29 cellular contexts compared by ENCODE assay signal in genomic region chr2:224180810-224181209, GRCh38.
"Had no signal": no experiment of that assay in that cellular context is flagged by ENCODE, and none has a peak within 500 bp of the region (broad histone marks: within the 10 kb centered on the region; RNA-seq: fewer than 3 reads in every experiment).

No MANE protein-coding gene starts in this region.

- DNase-seq: activated CD4-positive, alpha-beta T cell treated with anti-CD3 and anti-CD28 coated beads, Interleukin-2, amount 10 ng/mL, durations not matched to agents 24 days and 14 days; activated CD4-positive, alpha-beta T cell treated with anti-CD3 and anti-CD28 coated beads, Interleukin-2, amount 50 U/mL, for 4 hours; activated CD8-positive, alpha-beta T cell treated with anti-CD3 and anti-CD28 coated beads for 36 hours; activated gamma-delta T cell; activated naive CD4-positive, alpha-beta T cell treated with Interleukin-2 at 50 U/mL for 16 hours; activated naive CD8-positive, alpha-beta T cell treated with anti-CD3 and anti-CD28 coated beads, Interleukin-2, amount 10 ng/mL, durations not matched to agents 7 days and 5 days; activated T-cell treated with anti-CD3 and anti-CD28 coated beads, Interleukin-2, amount 50 U/mL, for 1 hour; activated T-cell treated with anti-CD3 and anti-CD28 coated beads, Interleukin-2, amount 50 U/mL, for 72 hours; amygdala; IMR-90; NCI-H1105; NCI-H1417 treated with DMSO at 0.1 percent for 48 hours; NCI-H1694 treated with DMSO at 0.1 percent for 48 hours; NCI-H2029; NCI-H345; NCI-H526; NCI-H748 treated with DMSO at 0.1 percent for 48 hours; NK-92 treated with Interleukin-12 subunit alpha and Interleukin-12 subunit beta, amount 100 ng/mL, for 24 hours; Peyer's patch; SHP77; SK-N-SH had no signal

- H3K4me3 Mint-ChIP-seq: activated CD4-positive, alpha-beta T cell treated with anti-CD3 and anti-CD28 coated beads, Interleukin-2, amount 10 ng/mL, durations not matched to agents 24 days and 14 days; activated CD8-positive, alpha-beta T cell treated with anti-CD3 and anti-CD28 coated beads for 36 hours; activated naive CD4-positive, alpha-beta T cell treated with anti-CD3 and anti-CD28 coated beads, Interleukin-2, amount 50 U/mL, for 24 hours; activated naive CD8-positive, alpha-beta T cell treated with anti-CD3 and anti-CD28 coated beads, Interleukin-2, amount 10 ng/mL, durations not matched to agents 7 days and 5 days; activated T-cell treated with anti-CD3 and anti-CD28 coated beads, Interleukin-2, amount 50 U/mL, for 72 hours; activated T-helper 17 cell treated with anti-CD3 and anti-CD28 coated beads, Interleukin-2, amount 50 U/mL, for 72 hours; T-helper 1 cell treated with Interleukin-12 subunit alpha and Interleukin-12 subunit beta and Interleukin-4 antibody, amounts not matched to agents 30 μg/mL and 1 μg/mL, for 36 hours; T-helper 2 cell treated with Interferon-gamma antibody and Interleukin-4, amounts not matched to agents 5 μg/mL and 100 μg/mL, for 36 hours had no signal

- H3K4me3 ChIP-seq: ascending aorta, K562, Peyer's patch, SJSA1 had no signal

- H3K36me3 ChIP-seq: ascending aorta, Peyer's patch, SJSA1 had no signal

- H3K27ac ChIP-seq: ascending aorta, Peyer's patch, RWPE1, SJSA1 had no signal

- H3K4me1 Mint-ChIP-seq: activated CD4-positive, alpha-beta T cell treated with anti-CD3 and anti-CD28 coated beads, Interleukin-2, amount 10 ng/mL, durations not matched to agents 24 days and 14 days; activated naive CD4-positive, alpha-beta T cell treated with anti-CD3 and anti-CD28 coated beads, Interleukin-2, amount 50 U/mL, for 24 hours; activated naive CD8-positive, alpha-beta T cell treated with anti-CD3 and anti-CD28 coated beads, Interleukin-2, amount 10 ng/mL, durations not matched to agents 7 days and 5 days; activated T-helper 17 cell treated with anti-CD3 and anti-CD28 coated beads, Interleukin-2, amount 50 U/mL, for 72 hours had no signal

- H3K9ac ChIP-seq: SK-N-SH had no signal

- H3K27me3 ChIP-seq: ascending aorta, Peyer's patch, SJSA1 had no signal

- ATAC-seq: activated CD8-positive, alpha-beta T cell treated with anti-CD3 and anti-CD28 coated beads for 36 hours; activated T-cell treated with anti-CD3 and anti-CD28 coated beads, Interleukin-2, amount 50 U/mL, for 72 hours; activated T-helper 17 cell treated with anti-CD3 and anti-CD28 coated beads, Interleukin-2, amount 50 U/mL, for 72 hours; K562 had no signal

- H3K4me1 ChIP-seq: ascending aorta, Peyer's patch, SJSA1 had no signal

- H3K36me3 Mint-ChIP-seq: activated naive CD4-positive, alpha-beta T cell treated with anti-CD3 and anti-CD28 coated beads, Interleukin-2, amount 50 U/mL, for 24 hours; activated naive CD8-positive, alpha-beta T cell treated with anti-CD3 and anti-CD28 coated beads, Interleukin-2, amount 10 ng/mL, durations not matched to agents 7 days and 5 days had no signal

- H3K4me2 ChIP-seq: SK-N-SH had no signal

- H3K27ac Mint-ChIP-seq: activated CD4-positive, alpha-beta T cell treated with anti-CD3 and anti-CD28 coated beads, Interleukin-2, amount 10 ng/mL, durations not matched to agents 24 days and 14 days; activated CD8-positive, alpha-beta T cell treated with anti-CD3 and anti-CD28 coated beads for 36 hours; activated naive CD4-positive, alpha-beta T cell treated with anti-CD3 and anti-CD28 coated beads, Interleukin-2, amount 50 U/mL, for 24 hours; activated naive CD8-positive, alpha-beta T cell treated with anti-CD3 and anti-CD28 coated beads, Interleukin-2, amount 10 ng/mL, durations not matched to agents 7 days and 5 days; activated T-cell treated with anti-CD3 and anti-CD28 coated beads, Interleukin-2, amount 50 U/mL, for 72 hours; activated T-helper 17 cell treated with anti-CD3 and anti-CD28 coated beads, Interleukin-2, amount 50 U/mL, for 72 hours; T-helper 1 cell treated with Interleukin-12 subunit alpha and Interleukin-12 subunit beta and Interleukin-4 antibody, amounts not matched to agents 30 μg/mL and 1 μg/mL, for 36 hours; T-helper 2 cell treated with Interferon-gamma antibody and Interleukin-4, amounts not matched to agents 5 μg/mL and 100 μg/mL, for 36 hours had no signal

- H3K9me3 ChIP-seq: ascending aorta, Peyer's patch, SJSA1, SK-N-SH had no signal

- H3K9me3 Mint-ChIP-seq: activated CD4-positive, alpha-beta T cell treated with anti-CD3 and anti-CD28 coated beads, Interleukin-2, amount 10 ng/mL, durations not matched to agents 24 days and 14 days; activated CD8-positive, alpha-beta T cell treated with anti-CD3 and anti-CD28 coated beads for 36 hours; activated naive CD4-positive, alpha-beta T cell treated with anti-CD3 and anti-CD28 coated beads, Interleukin-2, amount 50 U/mL, for 24 hours; activated naive CD8-positive, alpha-beta T cell treated with anti-CD3 and anti-CD28 coated beads, Interleukin-2, amount 10 ng/mL, durations not matched to agents 7 days and 5 days; activated T-cell treated with anti-CD3 and anti-CD28 coated beads, Interleukin-2, amount 50 U/mL, for 72 hours; activated T-helper 17 cell treated with anti-CD3 and anti-CD28 coated beads, Interleukin-2, amount 50 U/mL, for 72 hours; T-helper 1 cell treated with Interleukin-12 subunit alpha and Interleukin-12 subunit beta and Interleukin-4 antibody, amounts not matched to agents 30 μg/mL and 1 μg/mL, for 36 hours; T-helper 2 cell treated with Interferon-gamma antibody and Interleukin-4, amounts not matched to agents 5 μg/mL and 100 μg/mL, for 36 hours had no signal
